1 cellular context compared by ENCODE assay signal in genomic region chr4:114921790-114922581, GRCh38.
A peak's percentile ranks its signal among the peaks of the same experiment; 100 is the strongest.
TF ChIP-seq lines count a peak whose summit lies in the region.

No MANE protein-coding gene starts in this region.

TF ChIP-seq in HEK293, 187 proteins besides CTCF, POLR2A, EP300 and RAD21 (continued from another document and continues in another):
- TF ChIP-seq ZNF571 (tag by site-specific recombination; IDR thresholded peaks at IDR 0.05) (no peak), ZNF114 (tag by site-specific recombination; IDR thresholded peaks at IDR 0.05) (no peak), TCF7L2 (IDR thresholded peaks at IDR 0.05; ENCODE audit: borderline replicate concordance, low read depth, low read length) (peak; percentile 31; the same call in 1 of the 2 replicates), ZNF10 (tag by site-specific recombination; IDR thresholded peaks at IDR 0.05) (no peak), ZNF549 (tag by site-specific recombination; IDR thresholded peaks at IDR 0.05) (no peak), HOXA7 (CRISPR knock-in tag; IDR thresholded peaks at IDR 0.05; ENCODE audit: borderline replicate concordance) (no peak), ZNF530 (tag by site-specific recombination; IDR thresholded peaks at IDR 0.05; ENCODE audit: low read depth) (no peak), ZNF670 (tag by site-specific recombination; IDR thresholded peaks at IDR 0.05; ENCODE audit: low read depth) (no peak), ZNF837 (tag by site-specific recombination; IDR thresholded peaks at IDR 0.05) (no peak), OSR2 (tag by site-specific recombination; IDR thresholded peaks at IDR 0.05) (peak; percentile 59; the same call in 1 of the 2 replicates), SCRT2 (tag by site-specific recombination; IDR thresholded peaks at IDR 0.05) (no peak), IKZF3 (tag by site-specific recombination; IDR thresholded peaks at IDR 0.05) (no peak), ZNF529 (tag by site-specific recombination; IDR thresholded peaks at IDR 0.05; ENCODE audit: insufficient replicate concordance) (no peak), ZBTB44 (tag by site-specific recombination; IDR thresholded peaks at IDR 0.05) (peak; percentile 92), ZNF175 (tag by site-specific recombination; IDR thresholded peaks at IDR 0.05) (no peak), ZNF239 (tag by site-specific recombination; IDR thresholded peaks at IDR 0.05) (no peak), ZNF19 (tag by site-specific recombination; IDR thresholded peaks at IDR 0.05; ENCODE audit: low read depth) (no peak), ZNF302 (tag by site-specific recombination; IDR thresholded peaks at IDR 0.05; ENCODE audit: low read depth) (no peak), ZIC2 (tag by site-specific recombination; IDR thresholded peaks at IDR 0.05) (peak; percentile 31), ZNF121 (tag by site-specific recombination; IDR thresholded peaks at IDR 0.05) (no peak), GLI2 (tag by site-specific recombination; IDR thresholded peaks at IDR 0.05; ENCODE audit: borderline replicate concordance, low read depth) (no peak), ZNF18 (tag by site-specific recombination; IDR thresholded peaks at IDR 0.05) (peak; percentile 61; the same call in 1 of the 2 replicates), ZNF148 (tag by site-specific recombination; IDR thresholded peaks at IDR 0.05; ENCODE audit: borderline replicate concordance) (no peak), PRDM4 (tag by site-specific recombination; IDR thresholded peaks at IDR 0.05) (peak; percentile 81), ZNF473 (tag by site-specific recombination; IDR thresholded peaks at IDR 0.05) (no peak), ZSCAN18 (tag by site-specific recombination; IDR thresholded peaks at IDR 0.05) (no peak), SALL2 (tag by site-specific recombination; IDR thresholded peaks at IDR 0.05; ENCODE audit: borderline replicate concordance) (no peak), SP7 (tag by site-specific recombination; IDR thresholded peaks at IDR 0.05) (peak; percentile 70; the same call in 1 of the 2 replicates), ZNF639 (tag by site-specific recombination; IDR thresholded peaks at IDR 0.05) (no peak), ZNF600 (tag by site-specific recombination; IDR thresholded peaks at IDR 0.05) (no peak), KLF9 (tag by site-specific recombination; IDR thresholded peaks at IDR 0.05; ENCODE audit: low read depth) (no peak), MZF1 (tag by site-specific recombination; IDR thresholded peaks at IDR 0.05; ENCODE audit: borderline replicate concordance) (no peak), ZNF391 (tag by site-specific recombination; IDR thresholded peaks at IDR 0.05; ENCODE audit: borderline replicate concordance, low read depth) (no peak), ZNF26 (tag by site-specific recombination; IDR thresholded peaks at IDR 0.05) (no peak), ZNF792 (tag by site-specific recombination; IDR thresholded peaks at IDR 0.05) (no peak), BCL6B (tag by site-specific recombination; IDR thresholded peaks at IDR 0.05) (no peak), ZNF692 (tag by site-specific recombination; IDR thresholded peaks at IDR 0.05) (no peak), SCRT1 (tag by site-specific recombination; IDR thresholded peaks at IDR 0.05; ENCODE audit: borderline replicate concordance) (no peak), ZNF629 (tag by site-specific recombination; IDR thresholded peaks at IDR 0.05) (no peak), ZBTB8A (tag by site-specific recombination; IDR thresholded peaks at IDR 0.05) (0 out of 2 replicates have a peak, but pooled peaks have one; percentile 10), RBAK (tag by site-specific recombination; IDR thresholded peaks at IDR 0.05) (no peak), ZNF48 (tag by site-specific recombination; IDR thresholded peaks at IDR 0.05) (no peak), GLIS2 (tag by site-specific recombination; IDR thresholded peaks at IDR 0.05) (0 out of 2 replicates have a peak, but pooled peaks have one; percentile 29), ZNF501 (tag by site-specific recombination; IDR thresholded peaks at IDR 0.05) (no peak; the same call in 1 of the 2 replicates), ZNF133 (tag by site-specific recombination; IDR thresholded peaks at IDR 0.05) (no peak), ZNF266 (tag by site-specific recombination; IDR thresholded peaks at IDR 0.05; ENCODE audit: low read depth) (no peak), ZNF274 (IDR thresholded peaks at IDR 0.05; ENCODE audit: low read length) (no peak), ZNF274 (tag by site-specific recombination; IDR thresholded peaks at IDR 0.05; ENCODE audit: borderline replicate concordance) (no peak), ZNF626 (tag by site-specific recombination; IDR thresholded peaks at IDR 0.05) (no peak), ZXDB (tag by site-specific recombination; IDR thresholded peaks at IDR 0.05) (peak; percentile 43; the same call in 1 of the 2 replicates), ZNF596 (tag by site-specific recombination; IDR thresholded peaks at IDR 0.05) (no peak), ZNF830 (tag by site-specific recombination; IDR thresholded peaks at IDR 0.05; ENCODE audit: low read depth) (no peak), ZNF37A (tag by site-specific recombination; IDR thresholded peaks at IDR 0.05) (no peak), SP3 (tag by site-specific recombination; IDR thresholded peaks at IDR 0.05) (no peak), ZEB2 (tag by site-specific recombination; IDR thresholded peaks at IDR 0.05) (no peak), MYNN (tag by site-specific recombination; IDR thresholded peaks at IDR 0.05; ENCODE audit: borderline replicate concordance) (no peak), ZFP37 (tag by site-specific recombination; IDR thresholded peaks at IDR 0.05) (no peak), ZNF157 (tag by site-specific recombination; IDR thresholded peaks at IDR 0.05) (no peak), HOXD13 (CRISPR knock-in tag; IDR thresholded peaks at IDR 0.05; ENCODE audit: borderline replicate concordance) (no peak), ZNF423 (tag by site-specific recombination; IDR thresholded peaks at IDR 0.05) (no peak), ZNF624 (tag by site-specific recombination; IDR thresholded peaks at IDR 0.05) (no peak)
